Comparison of ENCODE assay signal across 11 cellular contexts in genomic region chr4:109752545-109752944, GRCh38. TPM values are rescaled to one million over a fixed set of nuclear protein-coding genes. Genes with fewer than 3 reads are reported as not detected.
"Had no signal": no experiment of that assay in that cellular context is flagged by ENCODE, and none has a peak within 500 bp of the region (broad histone marks: within the 10 kb centered on the region; RNA-seq: fewer than 3 reads in every experiment).

No MANE protein-coding gene starts in this region.

- H3K4me2 ChIP-seq: hepatocyte had no signal

- H3K4me3 ChIP-seq: esophagus muscularis mucosa, hepatocyte, mucosa of descending colon, ovary, thoracic aorta had no signal

- H2AFZ ChIP-seq: hepatocyte had no signal

- H3K9me3 ChIP-seq: esophagus muscularis mucosa, mucosa of descending colon, ovary, thoracic aorta had no signal

- H3K36me3 ChIP-seq: esophagus muscularis mucosa, ovary, thoracic aorta had no signal

- DNase-seq: activated effector memory CD4-positive, alpha-beta T cell treated with Interleukin-2 at 50 U/mL for 16 hours; amniotic stem cell; caudate nucleus; islet precursor cell; mammary epithelial cell; mucosa of descending colon; ovary had no signal

- H3K79me2 ChIP-seq: hepatocyte had no signal

- H3K27me3 ChIP-seq: esophagus muscularis mucosa, hepatocyte, ovary had no signal

- H3K27ac ChIP-seq: esophagus muscularis mucosa, hepatocyte, ovary, thoracic aorta had no signal

- H3K4me1 ChIP-seq: esophagus muscularis mucosa had no signal

RNA-seq across cellular contexts. Expression of gene CFI, which starts 49.3 kb away (rescaled TPM):
- total RNA-seq: naive thymus-derived CD4-positive, alpha-beta T cell had no signal
- polyA plus RNA-seq: naive thymus-derived CD4-positive, alpha-beta T cell had no signal
